In the genomic region with DNA sequence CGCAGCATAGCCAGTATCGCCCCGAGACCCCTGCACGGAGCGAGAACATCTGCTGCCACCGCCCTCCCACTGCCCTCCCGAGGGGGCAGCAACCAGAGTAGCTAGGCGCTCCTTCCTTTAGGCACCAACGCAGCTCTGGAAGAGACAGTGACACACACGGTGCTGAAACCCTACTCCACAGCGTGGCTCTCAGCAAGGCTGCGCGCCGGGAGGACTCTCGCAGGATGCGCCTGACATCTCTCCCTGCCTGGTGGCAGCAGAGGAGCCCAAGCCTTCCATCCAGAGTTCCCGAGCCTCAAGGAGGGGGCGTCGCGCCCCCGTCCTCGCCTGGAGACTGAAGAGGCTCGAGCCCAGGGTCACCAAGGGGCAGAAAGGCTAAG, we compare ENCODE assay signal across 8 cellular contexts. TPM values are rescaled to one million over a fixed set of nuclear protein-coding genes. Genes with fewer than 3 reads are reported as not detected.
A peak's percentile ranks its signal among the peaks of the same experiment; 100 is the strongest.
DNase-seq lines count a peak whose midpoint lies in the region; ATAC-seq, FAIRE-seq and TF ChIP-seq lines count a peak whose summit lies in the region.

No MANE protein-coding gene starts in this region.

- FAIRE-seq in GM12892 (lab: Jason Lieb, UNC) = no peak

- in situ Hi-C loops in GM13976 (cut with MboI; ENCODE audit: low sequenced_read_pairs, unreplicated experiment) = no loop called here

- H3K27ac ChIP-seq in tibial nerve = peak overlapping the region in 3 of 4 donors; percentile 55 to 63 (median 57)

- peaks cover 4% of the 10 kb centered on the region for H3K36me3 Mint-ChIP-seq in activated naive CD4-positive, alpha-beta T cell treated with anti-CD3 and anti-CD28 coated beads for 36 hours (ENCODE audit: low read depth)

- no peak for ATAC-seq in GM18520 (IDR thresholded peaks at IDR 0.05; ENCODE audit: unreplicated experiment)

- intact Hi-C loops in activated naive CD4-positive, alpha-beta T cell treated with anti-CD3 and anti-CD28 coated beads for 36 hours (cut with micrococcal nuclease) = no loop called here

- peak overlapping the region; percentile 75 for H3K4me3 Mint-ChIP-seq in activated naive CD4-positive, alpha-beta T cell treated with anti-CD3 and anti-CD28 coated beads for 36 hours

- no peak for TF ChIP-seq EP300 in tibial nerve (IDR thresholded peaks at IDR 0.05)

- WGBS in tibial nerve, 2 donors = 49 to 60% methylated on average over 7 to 12 of the region's 23 CpGs

- CTCF ChIA-PET in activated naive CD4-positive, alpha-beta T cell treated with anti-CD3 and anti-CD28 coated beads for 36 hours (lab: Charles Lee) = no interaction called here

- no peaks in the 10 kb centered on the region for H3K36me3 ChIP-seq in tibial nerve

- peak overlapping the region in 3 of 4 donors; percentile 31 to 51 (median 34) for H3K4me3 ChIP-seq in tibial nerve

- peaks cover 0 to 52% (median 29%) of the 10 kb centered on the region in 4 donors for H3K4me1 ChIP-seq in tibial nerve

- H3K9me3 Mint-ChIP-seq in activated naive CD4-positive, alpha-beta T cell treated with anti-CD3 and anti-CD28 coated beads for 36 hours = no peaks in the 10 kb centered on the region

- TF ChIP-seq POLR2A in tibial nerve (IDR thresholded peaks at IDR 0.05) (no peak), GM12892 (IDR thresholded peaks at IDR 0.05; ENCODE audit: low read depth, low read length) (no peak)

- no peak for DNase-seq in activated naive CD4-positive, alpha-beta T cell treated with anti-CD3 and anti-CD28 coated beads for 36 hours
- DNase-seq in activated naive CD4-positive, alpha-beta T cell treated with anti-CD3 and anti-CD28 coated beads, Interleukin-2, amount 50 U/mL, for 16 hours = no peak
- DNase-seq in amniotic epithelial cell (ENCODE audit: low read depth) = peak; percentile 33
- DNase-seq in islet precursor cell = peak; percentile 78
- DNase-seq in tibial nerve (ENCODE audit: low spot score in 2 of 2) = no peak
- DNase-seq in GM12892 (ENCODE audit: insufficient read length) = no peak
- DNase-seq in GM13976 (ENCODE audit: low spot score) = no peak

- no peak overlapping the region for H3K27ac Mint-ChIP-seq in activated naive CD4-positive, alpha-beta T cell treated with anti-CD3 and anti-CD28 coated beads for 36 hours

- no peaks in the 10 kb centered on the region for H3K27me3 Mint-ChIP-seq in activated naive CD4-positive, alpha-beta T cell treated with anti-CD3 and anti-CD28 coated beads for 36 hours (ENCODE audit: low read depth)

- TF ChIP-seq CTCF in tibial nerve (IDR thresholded peaks at IDR 0.05) = no peak
- TF ChIP-seq CTCF in GM13976 (IDR thresholded peaks at IDR 0.05; ENCODE audit: borderline replicate concordance, control extremely low read depth, extremely low read depth, insufficient read depth, missing control alignments) = no peak

- no peaks in the 10 kb centered on the region for H3K9me3 ChIP-seq in tibial nerve

- peaks cover 67% of the 10 kb centered on the region for H3K4me1 Mint-ChIP-seq in activated naive CD4-positive, alpha-beta T cell treated with anti-CD3 and anti-CD28 coated beads for 36 hours (ENCODE audit: low read depth)

- no peaks in the 10 kb centered on the region for H3K27me3 ChIP-seq in tibial nerve

RNA-seq across cellular contexts. Expression of gene TAF4, which starts 2.1 kb away (rescaled TPM):
- 10 to 100 TPM; 15.0 to 15.4 TPM for total RNA-seq in activated naive CD4-positive, alpha-beta T cell treated with anti-CD3 and anti-CD28 coated beads for 36 hours
- total RNA-seq in tibial nerve = 10 to 100 TPM; 11.2 to 50.4 (median 14.8) TPM
- polyA plus RNA-seq in GM12892 (2012; ENCODE audit: missing spikeins) = 7.8 TPM

RNA-seq across cellular contexts. Expression of gene LSM14B, which starts 58.7 kb away (rescaled TPM):
- total RNA-seq in activated naive CD4-positive, alpha-beta T cell treated with anti-CD3 and anti-CD28 coated beads for 36 hours = 10 to 100 TPM; 29.6 to 33.3 TPM
- total RNA-seq in tibial nerve = 10 to 100 TPM; 23.8 to 32.6 (median 28.5) TPM
- 29.3 TPM for polyA plus RNA-seq in GM12892 (2012; ENCODE audit: missing spikeins)

Comparison
In these comparisons a context has a peak if more than half of its experiments do, and no peak if none do; other contexts are left out.
1. DNase-seq: peak in amniotic epithelial cell (single experiment) and islet precursor cell (single experiment); none in activated naive CD4-positive, alpha-beta T cell treated with anti-CD3 and anti-CD28 coated beads for 36 hours (single experiment), activated naive CD4-positive, alpha-beta T cell treated with anti-CD3 and anti-CD28 coated beads, Interleukin-2, amount 50 U/mL, for 16 hours (single experiment), tibial nerve (0 of 2), GM12892 (single experiment) and GM13976 (single experiment).